Comparison of ENCODE assay signal across 27 cellular contexts in genomic region chr9:15059003-15059402, GRCh38.
"Had no signal": no experiment of that assay in that cellular context is flagged by ENCODE, and none has a peak within 500 bp of the region (broad histone marks: within the 10 kb centered on the region; RNA-seq: fewer than 3 reads in every experiment).

No MANE protein-coding gene starts in this region.

- H3K4me1 Mint-ChIP-seq: stimulated activated effector memory CD8-positive, alpha-beta T cell treated with anti-CD3 and anti-CD28 coated beads, Interleukin-12 subunit alpha, Interleukin-12 subunit beta, amount 100 ng/mL, for 72 hours; stimulated activated memory B cell treated with anti-CD40 and anti-IgM and Interleukin-4, amounts not matched to agents 10 μg/mL and 1 μg/mL and 100 μg/mL, for 72 hours; stimulated activated naive CD8-positive, alpha-beta T cell treated with anti-CD3 and anti-CD28 coated beads, Interleukin-15, amount 100 ng/mL, for 72 hours had no signal

- H3K4me3 Mint-ChIP-seq: stimulated activated effector memory CD8-positive, alpha-beta T cell treated with anti-CD3 and anti-CD28 coated beads, Interleukin-12 subunit alpha, Interleukin-12 subunit beta, amount 100 ng/mL, for 72 hours; stimulated activated memory B cell treated with anti-CD40 and anti-IgM and Interleukin-4, amounts not matched to agents 10 μg/mL and 1 μg/mL and 100 μg/mL, for 72 hours; stimulated activated naive CD8-positive, alpha-beta T cell treated with anti-CD3 and anti-CD28 coated beads, Interleukin-15, amount 100 ng/mL, for 72 hours; stimulated activated naive CD8-positive, alpha-beta T cell treated with anti-CD3 and anti-CD28 coated beads, Interleukin-15, Interleukin-2, amounts not matched to agents 100 ng/mL and 50 ng/mL, for 24 hours; type B pancreatic cell had no signal

- H3K27me3 ChIP-seq: stomach, suprapubic skin, testis, thyroid gland, tibial artery, tibial nerve, transverse colon, upper lobe of left lung, upper lobe of right lung, uterus, vagina had no signal

- DNase-seq: stimulated activated CD4-positive, alpha-beta T cell treated with anti-CD3 and anti-CD28 coated beads, Interleukin-2, amount 100 ng/mL, for 48 hours; stimulated activated CD4-positive, alpha-beta T cell treated with anti-CD3 and anti-CD28 coated beads, Interleukin-4, amount 100 ng/mL, for 1 hour; stimulated activated CD4-positive, alpha-beta T cell treated with anti-CD3 and anti-CD28 coated beads, Interleukin-4, amount 100 ng/mL, for 24 hours; stimulated activated CD4-positive, alpha-beta T cell treated with anti-CD3 and anti-CD28 coated beads, Interleukin-4, amount 100 ng/mL, for 4 hours; stimulated activated CD8-positive, alpha-beta memory T cell treated with anti-CD3 and anti-CD28 coated beads, Interleukin-4, amount 100 ng/mL, for 48 hours; stimulated activated naive CD4-positive, alpha-beta T cell; stimulated activated naive CD4-positive, alpha-beta T cell treated with Interleukin-2 at 50 U/mL for 16 hours; stimulated activated naive CD8-positive, alpha-beta T cell treated with anti-CD3 and anti-CD28 coated beads, Interleukin-15, amount 100 ng/mL, for 72 hours; stimulated activated naive CD8-positive, alpha-beta T cell treated with anti-CD3 and anti-CD28 coated beads, Interleukin-15, Interleukin-2, amounts not matched to agents 100 U/mL and 50 U/mL, for 24 hours; stomach; substantia nigra; testis; thyroid gland; tibial artery; transverse colon; trophoblast cell; upper lobe of left lung; upper lobe of right lung; uterus had no signal

- H3K27me3 Mint-ChIP-seq: stimulated activated memory B cell treated with anti-CD40 and anti-IgM and Interleukin-4, amounts not matched to agents 10 μg/mL and 1 μg/mL and 100 μg/mL, for 72 hours; type B pancreatic cell had no signal

- H3K9me3 ChIP-seq: stomach, suprapubic skin, testis, thoracic aorta, thyroid gland, tibial artery, tibial nerve, transverse colon, upper lobe of left lung, upper lobe of right lung, uterus, vagina had no signal

- H3K27ac ChIP-seq: stomach, suprapubic skin, testis, thoracic aorta, thyroid gland, tibial artery, tibial nerve, transverse colon, upper lobe of left lung, upper lobe of right lung, uterus, vagina had no signal

- H3K27ac Mint-ChIP-seq: stimulated activated effector memory CD8-positive, alpha-beta T cell treated with anti-CD3 and anti-CD28 coated beads, Interleukin-12 subunit alpha, Interleukin-12 subunit beta, amount 100 ng/mL, for 72 hours; stimulated activated memory B cell treated with anti-CD40 and anti-IgM and Interleukin-4, amounts not matched to agents 10 μg/mL and 1 μg/mL and 100 μg/mL, for 72 hours; stimulated activated naive CD8-positive, alpha-beta T cell treated with anti-CD3 and anti-CD28 coated beads, Interleukin-15, amount 100 ng/mL, for 72 hours; stimulated activated naive CD8-positive, alpha-beta T cell treated with anti-CD3 and anti-CD28 coated beads, Interleukin-15, Interleukin-2, amounts not matched to agents 100 ng/mL and 50 ng/mL, for 24 hours; type B pancreatic cell had no signal

- H3K36me3 ChIP-seq: stomach, suprapubic skin, thoracic aorta, thyroid gland, tibial artery, tibial nerve, transverse colon, upper lobe of left lung, upper lobe of right lung, uterus, vagina had no signal

- H3K36me3 Mint-ChIP-seq: stimulated activated effector memory CD8-positive, alpha-beta T cell treated with anti-CD3 and anti-CD28 coated beads, Interleukin-12 subunit alpha, Interleukin-12 subunit beta, amount 100 ng/mL, for 72 hours; stimulated activated memory B cell treated with anti-CD40 and anti-IgM and Interleukin-4, amounts not matched to agents 10 μg/mL and 1 μg/mL and 100 μg/mL, for 72 hours; type B pancreatic cell had no signal

- ATAC-seq: stimulated activated effector memory CD8-positive, alpha-beta T cell treated with anti-CD3 and anti-CD28 coated beads, Interleukin-12 subunit alpha, Interleukin-12 subunit beta, amount 100 ng/mL, for 72 hours; stimulated activated memory B cell treated with anti-CD40 and anti-IgM and Interleukin-4, amounts not matched to agents 10 μg/mL and 1 μg/mL and 100 μg/mL, for 72 hours; stimulated activated naive CD8-positive, alpha-beta T cell treated with anti-CD3 and anti-CD28 coated beads, Interleukin-15, amount 100 ng/mL, for 72 hours; stimulated activated naive CD8-positive, alpha-beta T cell treated with anti-CD3 and anti-CD28 coated beads, Interleukin-15, Interleukin-2, amounts not matched to agents 100 U/mL and 50 U/mL, for 24 hours; upper lobe of right lung had no signal

- H3K4me3 ChIP-seq: stomach, suprapubic skin, testis, thoracic aorta, thyroid gland, tibial artery, tibial nerve, transverse colon, upper lobe of left lung, upper lobe of right lung, uterus, vagina had no signal

- H3K4me1 ChIP-seq: stomach, suprapubic skin, testis, thyroid gland, tibial artery, tibial nerve, transverse colon, upper lobe of left lung, upper lobe of right lung, uterus, vagina had no signal
